In genomic region chr17:18213666-18214270, GRCh38 we compare ENCODE assay signal across 24 cellular contexts.
"Had no signal": no experiment of that assay in that cellular context is flagged by ENCODE, and none has a peak within 500 bp of the region (broad histone marks: within the 10 kb centered on the region; RNA-seq: fewer than 3 reads in every experiment).

No MANE protein-coding gene starts in this region.

- H3K36me3 ChIP-seq: neural progenitor cell had no signal

- H3K9ac ChIP-seq: neural progenitor cell had no signal

- H3K4me3 Mint-ChIP-seq: activated T-helper 1 cell treated with anti-CD3 and anti-CD28 coated beads, Interleukin-12 subunit alpha, Interleukin-12 subunit beta, Interleukin-2, Interleukin-4 antibody, amounts not matched to agents 30 ng/mL and 10 ng/mL and 1 ng/mL, durations not matched to agents 14 hours and 24 hours and 36 hours; brain; dendritic cell treated with granulocyte-macrophage colony-stimulating factor and Interleukin-4, amounts not matched to agents 40 ng/mL and 50 ng/mL, for 4 days; naive thymus-derived CD8-positive, alpha-beta T cell; neural progenitor cell; stimulated activated naive CD8-positive, alpha-beta T cell treated with anti-CD3 and anti-CD28 coated beads, Interleukin-15, Interleukin-2, amounts not matched to agents 100 ng/mL and 50 ng/mL, for 24 hours; T-helper 1 cell treated with Interleukin-12 subunit alpha and Interleukin-12 subunit beta and Interleukin-4 antibody, amounts not matched to agents 30 μg/mL and 1 μg/mL, for 36 hours had no signal

- H3K9me3 Mint-ChIP-seq: activated T-helper 1 cell treated with anti-CD3 and anti-CD28 coated beads, Interleukin-12 subunit alpha, Interleukin-12 subunit beta, Interleukin-2, Interleukin-4 antibody, amounts not matched to agents 30 ng/mL and 10 ng/mL and 1 ng/mL, durations not matched to agents 14 hours and 24 hours and 36 hours; brain; dendritic cell treated with granulocyte-macrophage colony-stimulating factor and Interleukin-4, amounts not matched to agents 40 ng/mL and 50 ng/mL, for 4 days; naive thymus-derived CD8-positive, alpha-beta T cell; neural progenitor cell; stimulated activated naive CD8-positive, alpha-beta T cell treated with anti-CD3 and anti-CD28 coated beads, Interleukin-15, Interleukin-2, amounts not matched to agents 100 ng/mL and 50 ng/mL, for 24 hours; T-helper 1 cell treated with Interleukin-12 subunit alpha and Interleukin-12 subunit beta and Interleukin-4 antibody, amounts not matched to agents 30 μg/mL and 1 μg/mL, for 36 hours had no signal

- DNase-seq: activated CD4-positive, alpha-beta T cell treated with anti-CD3 and anti-CD28 coated beads for 4 hours; activated CD4-positive, alpha-beta T cell treated with anti-CD3 and anti-CD28 coated beads, Interleukin-2, amount 50 U/mL, for 48 hours; activated CD4-positive, CD25-positive, alpha-beta regulatory T cell; activated CD8-positive, alpha-beta memory T cell treated with anti-CD3 and anti-CD28 coated beads, Interleukin-2, amount 50 U/mL, for 48 hours; activated gamma-delta T cell; activated naive CD4-positive, alpha-beta T cell treated with anti-CD3 and anti-CD28 coated beads, Interleukin-2, amount 50 U/mL, for 16 hours; aorta; effector CD4-positive, alpha-beta T cell; foreskin keratinocyte; lower lobe of right lung; naive thymus-derived CD8-positive, alpha-beta T cell; retina; spleen; stimulated activated CD4-positive, alpha-beta T cell treated with anti-CD3 and anti-CD28 coated beads, Interleukin-4, amount 100 ng/mL, for 4 hours; substantia nigra; T1000; tibial artery had no signal

- H3K27me3 Mint-ChIP-seq: brain; naive thymus-derived CD8-positive, alpha-beta T cell; stimulated activated naive CD8-positive, alpha-beta T cell treated with anti-CD3 and anti-CD28 coated beads, Interleukin-15, Interleukin-2, amounts not matched to agents 100 ng/mL and 50 ng/mL, for 24 hours had no signal

- ATAC-seq: foreskin keratinocyte; left lobe of liver; lower lobe of right lung; naive thymus-derived CD8-positive, alpha-beta T cell had no signal

- H3K27ac Mint-ChIP-seq: activated T-helper 1 cell treated with anti-CD3 and anti-CD28 coated beads, Interleukin-12 subunit alpha, Interleukin-12 subunit beta, Interleukin-2, Interleukin-4 antibody, amounts not matched to agents 30 ng/mL and 10 ng/mL and 1 ng/mL, durations not matched to agents 14 hours and 24 hours and 36 hours; dendritic cell treated with granulocyte-macrophage colony-stimulating factor and Interleukin-4, amounts not matched to agents 40 ng/mL and 50 ng/mL, for 4 days; neural progenitor cell; stimulated activated naive CD8-positive, alpha-beta T cell treated with anti-CD3 and anti-CD28 coated beads, Interleukin-15, Interleukin-2, amounts not matched to agents 100 ng/mL and 50 ng/mL, for 24 hours; T-helper 1 cell treated with Interleukin-12 subunit alpha and Interleukin-12 subunit beta and Interleukin-4 antibody, amounts not matched to agents 30 μg/mL and 1 μg/mL, for 36 hours had no signal

- H3K4me1 ChIP-seq: foreskin keratinocyte had no signal

- H3K4me3 ChIP-seq: lower lobe of right lung, neural progenitor cell, spleen, tibial artery had no signal

- H3K27me3 ChIP-seq: foreskin keratinocyte, neural progenitor cell, spleen, tibial artery had no signal

- H3K27ac ChIP-seq: foreskin keratinocyte, lower lobe of right lung, neural progenitor cell, spleen, tibial artery had no signal

- H3K9me3 ChIP-seq: lower lobe of right lung, spleen, tibial artery had no signal
